Comparison of ENCODE assay signal across 17 cellular contexts in the genomic region with DNA sequence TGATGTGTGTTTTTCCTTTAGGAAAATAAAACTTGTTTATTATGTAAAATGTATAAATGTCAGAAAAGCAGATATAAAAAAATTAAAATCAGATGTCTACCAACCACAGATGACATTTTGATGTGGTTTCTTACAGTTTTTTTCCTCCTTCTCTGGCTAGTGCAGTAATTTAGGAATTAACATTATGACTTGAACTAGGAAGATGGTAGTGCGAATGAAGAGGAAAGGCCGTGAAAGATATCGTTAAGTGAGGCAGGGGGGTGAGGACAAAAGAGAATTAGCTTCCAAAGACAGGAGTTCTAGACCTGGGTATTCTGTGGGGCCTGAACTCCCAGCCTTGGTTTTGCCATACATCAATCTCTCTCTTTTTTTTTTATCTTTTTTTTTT.
"Had no signal": no experiment of that assay in that cellular context is flagged by ENCODE, and none has a peak within 500 bp of the region (broad histone marks: within the 10 kb centered on the region; RNA-seq: fewer than 3 reads in every experiment).

No MANE protein-coding gene starts in this region.

- H3K4me3 Mint-ChIP-seq: central memory CD8-positive, alpha-beta T cell; endodermal cell; naive thymus-derived CD8-positive, alpha-beta T cell; stimulated activated naive B cell treated with anti-CD40 and anti-IgM and Interleukin-4, amounts not matched to agents 10 μg/mL and 1 μg/mL and 100 μg/mL, for 72 hours had no signal

- H3K36me3 Mint-ChIP-seq: naive thymus-derived CD8-positive, alpha-beta T cell had no signal

- H3K9me3 Mint-ChIP-seq: central memory CD8-positive, alpha-beta T cell; endodermal cell; naive thymus-derived CD8-positive, alpha-beta T cell had no signal

- H3K27me3 Mint-ChIP-seq: central memory CD8-positive, alpha-beta T cell; naive thymus-derived CD8-positive, alpha-beta T cell; stimulated activated naive B cell treated with anti-CD40 and anti-IgM and Interleukin-4, amounts not matched to agents 10 μg/mL and 1 μg/mL and 100 μg/mL, for 72 hours had no signal

- ATAC-seq: heart left ventricle; naive thymus-derived CD8-positive, alpha-beta T cell; sciatic nerve; stimulated activated naive B cell treated with anti-CD40 and anti-IgM and Interleukin-4, amounts not matched to agents 10 μg/mL and 1 μg/mL and 100 μg/mL, for 72 hours had no signal

- H3K4me1 ChIP-seq: heart left ventricle, suprapubic skin had no signal

- DNase-seq: dermis blood vessel endothelial cell; endodermal cell; heart left ventricle; hippocampal formation; kidney glomerular epithelial cell; mesendoderm; naive thymus-derived CD8-positive, alpha-beta T cell; spleen; stimulated activated CD4-positive, alpha-beta T cell treated with anti-CD3 and anti-CD28 coated beads, Interleukin-15, amount 100 ng/mL, for 24 hours; stimulated activated CD4-positive, alpha-beta T cell treated with anti-CD3 and anti-CD28 coated beads, Interleukin-1b, Interleukin-23, amount 100 ng/mL, for 48 hours; stimulated activated CD4-positive, alpha-beta T cell treated with anti-CD3 and anti-CD28 coated beads, Interleukin-4, amount 100 ng/mL, for 24 hours; stimulated activated naive B cell treated with anti-CD40 and anti-IgM and Interleukin-4, amounts not matched to agents 10 μg/mL and 1 μg/mL and 100 μg/mL, for 72 hours; thyroid gland had no signal

- H3K9me3 ChIP-seq: heart left ventricle, neutrophil, spleen, suprapubic skin, thyroid gland had no signal

- H3K27ac Mint-ChIP-seq: endodermal cell; naive thymus-derived CD8-positive, alpha-beta T cell; stimulated activated naive B cell treated with anti-CD40 and anti-IgM and Interleukin-4, amounts not matched to agents 10 μg/mL and 1 μg/mL and 100 μg/mL, for 72 hours had no signal

- H3K36me3 ChIP-seq: heart left ventricle, suprapubic skin, thyroid gland had no signal

- H3K4me3 ChIP-seq: heart left ventricle, spleen, suprapubic skin, thyroid gland had no signal

- H3K4me1 Mint-ChIP-seq: central memory CD8-positive, alpha-beta T cell; endodermal cell had no signal

- H3K27ac ChIP-seq: heart left ventricle, neutrophil, spleen, suprapubic skin had no signal

- H3K27me3 ChIP-seq: heart left ventricle, neutrophil, spleen, suprapubic skin, thyroid gland had no signal
